Comparison of ENCODE assay signal across 23 cellular contexts in the genomic region with DNA sequence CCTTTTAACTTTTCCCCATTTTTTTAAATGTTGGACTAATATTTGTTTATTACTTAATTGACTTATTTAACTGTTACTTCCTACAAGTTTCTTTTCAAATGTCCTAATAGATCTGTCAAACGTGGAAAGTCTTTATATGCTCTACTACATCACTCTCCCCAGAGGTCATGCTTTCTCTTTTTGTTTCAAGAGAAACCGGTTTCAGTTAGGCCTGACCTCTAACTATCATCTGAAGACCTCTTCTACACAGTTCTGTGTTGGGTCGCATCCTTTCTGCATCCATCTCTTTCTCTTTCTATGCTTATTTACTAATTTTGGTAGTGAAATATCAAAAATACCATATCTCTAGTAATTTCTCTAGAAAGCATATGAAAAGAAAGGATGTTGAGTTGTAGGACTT.
DNase-seq lines count a peak whose midpoint lies in the region; ATAC-seq and TF ChIP-seq lines count a peak whose summit lies in the region.
"Had no signal": no experiment of that assay in that cellular context is flagged by ENCODE, and none has a peak within 500 bp of the region (broad histone marks: within the 10 kb centered on the region; RNA-seq: fewer than 3 reads in every experiment).

No MANE protein-coding gene starts in this region.

- H3K36me3 Mint-ChIP-seq in type B pancreatic cell: no peaks in the 10 kb centered on the region

- H4K20me1 ChIP-seq in MM.1S (ENCODE audit: insufficient read depth, low read length): no peaks in the 10 kb centered on the region

- no peak for TF ChIP-seq CTCF in MM.1S (IDR thresholded peaks at IDR 0.05; ENCODE audit: low read length)
- TF ChIP-seq CTCF in type B pancreatic cell (conservative IDR thresholded peaks at IDR 0.05): no peak

- H3K4me3 ChIP-seq in MM.1S (ENCODE audit: low read length): no peak overlapping the region
- H3K4me3 ChIP-seq: adrenal gland, body of pancreas, gastrocnemius medialis, pancreas, right atrium auricular region, tibial artery had no signal

- H3K27ac ChIP-seq in MM.1S (ENCODE audit: low read length): no peak overlapping the region
- H3K27ac ChIP-seq: adrenal gland, body of pancreas, gastrocnemius medialis, pancreas, right atrium auricular region, tibial artery had no signal

- no peaks in the 10 kb centered on the region for H3K36me3 ChIP-seq in MM.1S (replicated peaks; ENCODE audit: insufficient read depth, low read length)
- H3K36me3 ChIP-seq: adrenal gland, gastrocnemius medialis, pancreas, right atrium auricular region, tibial artery had no signal

- no peaks in the 10 kb centered on the region for H3K9me3 ChIP-seq in MM.1S (replicated peaks; ENCODE audit: insufficient read depth, low read length)
- H3K9me3 ChIP-seq: adrenal gland, body of pancreas, gastrocnemius medialis, pancreas, right atrium auricular region, tibial artery had no signal

- H3K79me2 ChIP-seq in MM.1S (ENCODE audit: low read length): no peaks in the 10 kb centered on the region

- no peaks in the 10 kb centered on the region for H3K27me3 ChIP-seq in MM.1S (replicated peaks; ENCODE audit: insufficient read depth, low read length)
- H3K27me3 ChIP-seq: adrenal gland, body of pancreas, gastrocnemius medialis, pancreas, right atrium auricular region, tibial artery had no signal

- H3K9ac ChIP-seq in MM.1S (ENCODE audit: low read length): no peak overlapping the region

- H3K9me3 Mint-ChIP-seq in type B pancreatic cell: no peaks in the 10 kb centered on the region
- H3K9me3 Mint-ChIP-seq: activated naive CD4-positive, alpha-beta T cell treated with anti-CD3 and anti-CD28 coated beads for 36 hours; neural crest cell had no signal

- H3K4me2 ChIP-seq in MM.1S (ENCODE audit: low read depth, low read length): no peak overlapping the region

- peaks cover 2% of the 10 kb centered on the region for H3K27me3 Mint-ChIP-seq in type B pancreatic cell

- no peak overlapping the region for H3K27ac Mint-ChIP-seq in type B pancreatic cell
- H3K27ac Mint-ChIP-seq: activated naive CD4-positive, alpha-beta T cell treated with anti-CD3 and anti-CD28 coated beads for 36 hours had no signal

- no peak overlapping the region for H3K4me3 Mint-ChIP-seq in type B pancreatic cell
- H3K4me3 Mint-ChIP-seq: activated naive CD4-positive, alpha-beta T cell treated with anti-CD3 and anti-CD28 coated beads for 36 hours; neural crest cell had no signal

- ATAC-seq in GM18520 (IDR thresholded peaks at IDR 0.05; ENCODE audit: unreplicated experiment) (peak; percentile 67), GM19463 (IDR thresholded peaks at IDR 0.05; ENCODE audit: unreplicated experiment) (peak; percentile 50), HG03135 (IDR thresholded peaks at IDR 0.05; ENCODE audit: unreplicated experiment) (peak; percentile 78)
- ATAC-seq: body of pancreas, gastrocnemius medialis, Panc1, pancreas had no signal

- no peaks in the 10 kb centered on the region for H3F3A ChIP-seq in MM.1S (ENCODE audit: insufficient read depth, low read length)

- peak; percentile 16 for DNase-seq in MM.1S
- DNase-seq in mucosa of gallbladder (ENCODE audit: low spot score): no peak
- no peak for DNase-seq in type B pancreatic cell (ENCODE audit: extremely low spot score, unreplicated experiment)
- DNase-seq in activated CD4-positive, alpha-beta T cell treated with anti-CD3 and anti-CD28 coated beads for 4 hours: no peak
- DNase-seq in T-helper 2 cell: no peak
- DNase-seq: activated CD4-positive, alpha-beta T cell treated with anti-CD3 and anti-CD28 coated beads, Interleukin-2, amount 50 U/mL, for 1 hour; activated naive CD4-positive, alpha-beta T cell treated with anti-CD3 and anti-CD28 coated beads for 36 hours; adrenal gland; body of pancreas; gastrocnemius medialis; NCI-H1092; NCI-H187; NCI-H2171 treated with DMSO at 0.1 percent for 48 hours; NCI-H510A treated with DMSO at 0.1 percent for 48 hours; pancreas; SIG-M5; tibial artery had no signal

- H3K4me1 ChIP-seq in MM.1S (ENCODE audit: low read length): no peaks in the 10 kb centered on the region
- H3K4me1 ChIP-seq: adrenal gland, body of pancreas, gastrocnemius medialis, pancreas had no signal

- H3K9me2 ChIP-seq in MM.1S (replicated peaks; ENCODE audit: insufficient read depth, low read length): no peaks in the 10 kb centered on the region

- no peak overlapping the region for H2AFZ ChIP-seq in MM.1S (ENCODE audit: low read length)

- peaks cover 7% of the 10 kb centered on the region for H3K4me1 Mint-ChIP-seq in type B pancreatic cell (ENCODE audit: unreplicated experiment)
